In the genomic region with DNA sequence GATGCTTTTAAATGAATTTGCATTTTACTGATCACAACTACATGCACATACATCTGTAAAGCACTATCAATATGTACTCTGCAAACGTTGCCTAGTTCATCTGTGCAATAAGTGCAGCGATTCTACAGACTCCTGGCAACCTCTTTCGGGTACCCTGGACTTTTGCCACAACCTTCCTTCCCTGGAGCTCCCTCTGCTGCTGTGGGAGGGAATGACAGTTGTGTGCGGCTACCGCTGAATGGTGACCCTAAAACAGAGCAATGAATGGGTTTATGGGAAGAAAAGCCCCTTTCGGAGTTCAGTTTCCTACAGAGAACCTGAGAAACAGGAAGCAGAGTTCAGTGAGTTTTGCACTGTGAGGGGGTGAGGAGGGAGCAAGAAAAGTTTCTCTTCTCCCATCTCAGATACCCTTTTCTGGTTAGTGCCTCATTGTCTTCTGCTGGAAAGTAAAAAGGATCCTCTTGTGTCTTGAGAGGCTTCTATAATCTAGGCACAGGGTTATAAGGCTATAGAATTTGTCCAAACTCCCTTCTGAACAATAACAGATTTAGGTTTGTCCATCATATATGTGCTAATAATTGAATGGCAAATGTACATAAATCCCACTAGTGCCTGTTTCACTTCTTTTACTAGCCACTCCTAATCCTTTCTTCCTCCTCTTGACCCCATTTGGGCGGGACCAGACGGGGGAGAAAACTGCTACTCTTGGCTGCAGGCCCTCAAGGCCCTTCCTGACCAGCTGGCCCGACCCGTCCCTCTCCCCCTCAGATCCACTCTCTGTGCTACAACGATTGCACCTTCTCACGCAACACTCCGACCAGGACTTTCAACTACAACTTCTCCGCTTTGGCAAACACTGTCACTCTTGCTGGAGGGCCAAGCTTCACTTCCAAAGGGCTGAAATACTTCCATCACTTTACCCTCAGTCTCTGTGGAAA, we compare ENCODE assay signal across 7 cellular contexts. TPM values are rescaled to one million over a fixed set of nuclear protein-coding genes. Genes with fewer than 3 reads are reported as not detected.
DNase-seq lines count a peak whose midpoint lies in the region; ATAC-seq and TF ChIP-seq lines count a peak whose summit lies in the region.

No MANE protein-coding gene starts in this region.

- DNase-seq in GM06990 (ENCODE audit: extremely low read depth, insufficient read length) (peak; percentile 38), RWPE2 (ENCODE audit: low spot score) (no peak), left lobe of liver (ENCODE audit: low spot score) (peak; percentile 67), Ammon's horn (ENCODE audit: low spot score) (no peak)
- DNase-seq in activated naive CD4-positive, alpha-beta T cell treated with anti-CD3 and anti-CD28 coated beads, Interleukin-2, amount 50 U/mL, for 72 hours (ENCODE audit: low spot score in 2 of 2) = peak in 1 of 2 donors; percentile 79

- peaks cover 18% of the 10 kb centered on the region for H3K4me1 ChIP-seq in RWPE2 (ENCODE audit: insufficient read depth, poor library complexity, severe bottlenecking)

- ATAC-seq in HG02870 (IDR thresholded peaks at IDR 0.05; ENCODE audit: unreplicated experiment) (peak; percentile 47), RWPE2 (ENCODE audit: low read depth) (no peak), left lobe of liver (peak; percentile 96)
- ATAC-seq in activated naive CD4-positive, alpha-beta T cell treated with anti-CD3 and anti-CD28 coated beads, Interleukin-2, amount 50 U/mL, for 72 hours = peak; percentile 44 to 65
- ATAC-seq in stimulated activated memory B cell treated with anti-CD40 and anti-IgM and Interleukin-4, amounts not matched to agents 10 μg/mL and 1 μg/mL and 100 μg/mL, for 72 hours = peak; percentile 73

- H3K4me3 Mint-ChIP-seq in stimulated activated memory B cell treated with anti-CD40 and anti-IgM and Interleukin-4, amounts not matched to agents 10 μg/mL and 1 μg/mL and 100 μg/mL, for 72 hours = no peak overlapping the region

- H3K4me3 ChIP-seq in GM06990 (replicated peaks; ENCODE audit: low read depth, low read length) (no peak overlapping the region), RWPE2 (ENCODE audit: severe bottlenecking) (no peak overlapping the region)

- H3K27me3 ChIP-seq in GM06990 (replicated peaks; ENCODE audit: control insufficient read depth, insufficient read depth, low read length) = no peaks in the 10 kb centered on the region
- H3K27me3 ChIP-seq in RWPE2 (ENCODE audit: insufficient read depth, poor library complexity, severe bottlenecking) = no peaks in the 10 kb centered on the region

- H3K36me3 Mint-ChIP-seq in activated naive CD4-positive, alpha-beta T cell treated with anti-CD3 and anti-CD28 coated beads, Interleukin-2, amount 50 U/mL, for 72 hours = no peaks in the 10 kb centered on the region
- no peaks in the 10 kb centered on the region for H3K36me3 Mint-ChIP-seq in stimulated activated memory B cell treated with anti-CD40 and anti-IgM and Interleukin-4, amounts not matched to agents 10 μg/mL and 1 μg/mL and 100 μg/mL, for 72 hours

- no peak overlapping the region for H3K27ac Mint-ChIP-seq in activated naive CD4-positive, alpha-beta T cell treated with anti-CD3 and anti-CD28 coated beads, Interleukin-2, amount 50 U/mL, for 72 hours
- H3K27ac Mint-ChIP-seq in stimulated activated memory B cell treated with anti-CD40 and anti-IgM and Interleukin-4, amounts not matched to agents 10 μg/mL and 1 μg/mL and 100 μg/mL, for 72 hours = peak overlapping the region; percentile 14

- H3K9me3 ChIP-seq in RWPE2 (ENCODE audit: severe bottlenecking) = no peaks in the 10 kb centered on the region

- H3K9me3 Mint-ChIP-seq in activated naive CD4-positive, alpha-beta T cell treated with anti-CD3 and anti-CD28 coated beads, Interleukin-2, amount 50 U/mL, for 72 hours = no peaks in the 10 kb centered on the region
- no peaks in the 10 kb centered on the region for H3K9me3 Mint-ChIP-seq in stimulated activated memory B cell treated with anti-CD40 and anti-IgM and Interleukin-4, amounts not matched to agents 10 μg/mL and 1 μg/mL and 100 μg/mL, for 72 hours

- peak; percentile 95 for TF ChIP-seq CTCF in GM06990 (IDR thresholded peaks at IDR 0.05; ENCODE audit: insufficient read depth, low read length, poor library complexity, severe bottlenecking)
- TF ChIP-seq CTCF in RWPE2 (IDR thresholded peaks at IDR 0.05; ENCODE audit: poor library complexity, severe bottlenecking) = peak; percentile 79

- H3K27me3 Mint-ChIP-seq in stimulated activated memory B cell treated with anti-CD40 and anti-IgM and Interleukin-4, amounts not matched to agents 10 μg/mL and 1 μg/mL and 100 μg/mL, for 72 hours = no peaks in the 10 kb centered on the region

- no peak overlapping the region for H3K27ac ChIP-seq in RWPE2 (ENCODE audit: poor library complexity, severe bottlenecking)

- H3K36me3 ChIP-seq in GM06990 (ENCODE audit: control insufficient read depth, insufficient read depth, low read length) = no peaks in the 10 kb centered on the region
- H3K36me3 ChIP-seq in RWPE2 (ENCODE audit: low read depth) = no peaks in the 10 kb centered on the region

- H3K4me1 Mint-ChIP-seq in stimulated activated memory B cell treated with anti-CD40 and anti-IgM and Interleukin-4, amounts not matched to agents 10 μg/mL and 1 μg/mL and 100 μg/mL, for 72 hours = peaks cover 10% of the 10 kb centered on the region

RNA-seq across cellular contexts. Expression of a gene that starts 19.8 kb away (rescaled TPM):
- total RNA-seq in activated naive CD4-positive, alpha-beta T cell treated with anti-CD3 and anti-CD28 coated beads, Interleukin-2, amount 50 U/mL, for 72 hours = 100 to 1,000 TPM; 179 to 273 TPM
- 80.0 TPM for total RNA-seq in left lobe of liver

RNA-seq across cellular contexts. Expression of a gene that starts 55.4 kb away (rescaled TPM):
- 1 to 10 TPM in 1 of 2 donors, under 1 TPM in 1; 0.39 to 3.9 TPM for total RNA-seq in activated naive CD4-positive, alpha-beta T cell treated with anti-CD3 and anti-CD28 coated beads, Interleukin-2, amount 50 U/mL, for 72 hours
- total RNA-seq in left lobe of liver = 3.9 TPM

Comparison
In these comparisons a context has a peak if more than half of its experiments do, and no peak if none do; other contexts are left out.
1. DNase-seq: peak in GM06990 (single experiment) and left lobe of liver (single experiment); none in RWPE2 (single experiment) and Ammon's horn (single experiment).